ENCODE assay signal across 19 cellular contexts in genomic region chr14:53041067-53041466, GRCh38.
A peak's percentile ranks its signal among the peaks of the same experiment; 100 is the strongest.
DNase-seq lines count a peak whose midpoint lies in the region; ATAC-seq and TF ChIP-seq lines count a peak whose summit lies in the region.
"Had no signal": no experiment of that assay in that cellular context is flagged by ENCODE, and none has a peak within 500 bp of the region (broad histone marks: within the 10 kb centered on the region; RNA-seq: fewer than 3 reads in every experiment).

No MANE protein-coding gene starts in this region.

- TF ChIP-seq CTCF in cardiac muscle cell (IDR thresholded peaks at IDR 0.05; ENCODE audit: low read depth, low read length), result no peak
- TF ChIP-seq CTCF in nephron (IDR thresholded peaks at IDR 0.05; ENCODE audit: unreplicated experiment in 3 of 3), result no peak

- H3K27ac Mint-ChIP-seq in nephron (peak overlapping the region in 2 of 3 experiments; percentile 76 to 97), T-cell (no peak overlapping the region)
- H3K27ac Mint-ChIP-seq in activated naive CD4-positive, alpha-beta T cell treated with anti-CD3 and anti-CD28 coated beads, Interleukin-2, amount 10 ng/mL, durations not matched to agents 7 days and 5 days, result no peak overlapping the region
- H3K27ac Mint-ChIP-seq: CD14-positive monocyte had no signal

- 76% methylated on average over 2 of the region's 2 CpGs for WGBS in right cardiac atrium

- no peaks in the 10 kb centered on the region for H3K9me3 Mint-ChIP-seq in nephron
- H3K9me3 Mint-ChIP-seq in activated naive CD4-positive, alpha-beta T cell treated with anti-CD3 and anti-CD28 coated beads, Interleukin-2, amount 10 ng/mL, durations not matched to agents 7 days and 5 days, result peaks cover 2% of the 10 kb centered on the region
- no peaks in the 10 kb centered on the region for H3K9me3 Mint-ChIP-seq in T-cell
- H3K9me3 Mint-ChIP-seq: CD4-positive, alpha-beta memory T cell; HFFc6 had no signal

- POLR2A ChIA-PET in T-cell (lab: Charles Lee), result no interaction called here

- H3K36me3 Mint-ChIP-seq in nephron (ENCODE audit: low read depth) (peaks cover 49% of the 10 kb centered on the region), T-cell (peaks cover 75% of the 10 kb centered on the region)
- H3K36me3 Mint-ChIP-seq in activated naive CD4-positive, alpha-beta T cell treated with anti-CD3 and anti-CD28 coated beads, Interleukin-2, amount 10 ng/mL, durations not matched to agents 7 days and 5 days, result peaks cover 76% of the 10 kb centered on the region

- DNase-seq in cardiac muscle cell (ENCODE audit: low read depth in 1 of 2, low spot score in 1 of 2) (no peak), left cardiac atrium (no peak), left ventricle myocardium superior (no peak), right cardiac atrium (no peak), T-cell (no peak)
- no peak for DNase-seq in activated naive CD4-positive, alpha-beta T cell treated with anti-CD3 and anti-CD28 coated beads, Interleukin-2, amount 10 ng/mL, durations not matched to agents 7 days and 5 days
- DNase-seq: AML-193; CD4-positive, alpha-beta memory T cell; DMS79 treated with DMSO at 0.1 percent for 48 hours; GF-D8; GOT3; H7; HFFc6 had no signal

- peaks cover 7% of the 10 kb centered on the region for H3K36me3 ChIP-seq in cardiac muscle cell

- H3K4me3 ChIP-seq in cardiac muscle cell (no peak overlapping the region), right cardiac atrium (ENCODE audit: low read length) (no peak overlapping the region)
- H3K4me3 ChIP-seq: A549 had no signal

- H3K9me3 ChIP-seq in cardiac muscle cell (ENCODE audit: low read depth), result no peaks in the 10 kb centered on the region
- H3K9me3 ChIP-seq in right cardiac atrium (ENCODE audit: control insufficient read depth, low read length), result no peaks in the 10 kb centered on the region
- H3K9me3 ChIP-seq: A549 had no signal

- intact Hi-C loops in left cardiac atrium (cut with DNase I) (loop anchor here (5.0 to 10.0 kb wide), 2 partner anchors 89 to 216 kb away; partner anchors contain the start of gene FERMT2 (in 1 of the 2)), left ventricle myocardium superior (cut with micrococcal nuclease) (no loop called here), right cardiac atrium (cut with DNase I) (loop anchor here in 1 of 4 donors (10.0 kb wide), 1 partner anchor 76 kb away; no protein-coding TSS in a partner anchor)

- H3K4me1 Mint-ChIP-seq in nephron (peaks cover 34% of the 10 kb centered on the region), T-cell (no peaks in the 10 kb centered on the region)
- peaks cover 7% of the 10 kb centered on the region for H3K4me1 Mint-ChIP-seq in activated naive CD4-positive, alpha-beta T cell treated with anti-CD3 and anti-CD28 coated beads, Interleukin-2, amount 10 ng/mL, durations not matched to agents 7 days and 5 days
- H3K4me1 Mint-ChIP-seq: CD14-positive monocyte; CD4-positive, alpha-beta memory T cell had no signal

- CTCF ChIA-PET in activated naive CD4-positive, alpha-beta T cell treated with anti-CD3 and anti-CD28 coated beads, Interleukin-2, amount 10 ng/mL, durations not matched to agents 7 days and 5 days (lab: Charles Lee), result no interaction called here
- CTCF ChIA-PET in T-cell (lab: Charles Lee), result no interaction called here

- ATAC-seq in left cardiac atrium, result no peak
- ATAC-seq in left ventricle myocardium superior, result peak; percentile 48
- ATAC-seq in right cardiac atrium, result no peak
- ATAC-seq in T-cell (replicated peaks in 1 of 4), result no peak
- ATAC-seq: A549, HCT116, HepG2 had no signal

- H3K4me3 Mint-ChIP-seq in nephron (no peak overlapping the region), T-cell (no peak overlapping the region)
- no peak overlapping the region for H3K4me3 Mint-ChIP-seq in activated naive CD4-positive, alpha-beta T cell treated with anti-CD3 and anti-CD28 coated beads, Interleukin-2, amount 10 ng/mL, durations not matched to agents 7 days and 5 days
- H3K4me3 Mint-ChIP-seq: CD14-positive monocyte; CD4-positive, alpha-beta memory T cell; HFFc6 had no signal

- H3K27me3 ChIP-seq in cardiac muscle cell (no peaks in the 10 kb centered on the region), right cardiac atrium (ENCODE audit: control insufficient read depth, insufficient read depth) (no peaks in the 10 kb centered on the region)

- H3K4me1 ChIP-seq in cardiac muscle cell (ENCODE audit: low read depth) (peaks cover 31% of the 10 kb centered on the region), right cardiac atrium (ENCODE audit: control insufficient read depth, insufficient read depth, low read length) (no peaks in the 10 kb centered on the region)
- H3K4me1 ChIP-seq: A549 had no signal

- H3K27ac ChIP-seq in cardiac muscle cell (peak overlapping the region; percentile 30), right cardiac atrium (ENCODE audit: low read length) (no peak overlapping the region)
- H3K27ac ChIP-seq: 22Rv1, A549 had no signal

- H3K27me3 Mint-ChIP-seq in nephron (ENCODE audit: low read depth) (no peaks in the 10 kb centered on the region), T-cell (no peaks in the 10 kb centered on the region)
- H3K27me3 Mint-ChIP-seq in activated naive CD4-positive, alpha-beta T cell treated with anti-CD3 and anti-CD28 coated beads, Interleukin-2, amount 10 ng/mL, durations not matched to agents 7 days and 5 days, result no peaks in the 10 kb centered on the region
- H3K27me3 Mint-ChIP-seq: CD4-positive, alpha-beta memory T cell had no signal

Comparison
In these comparisons a context has a peak if more than half of its experiments do, and no peak if none do; other contexts are left out.
1. H3K27ac Mint-ChIP-seq: peak in nephron (2 of 3); none in activated naive CD4-positive, alpha-beta T cell treated with anti-CD3 and anti-CD28 coated beads, Interleukin-2, amount 10 ng/mL, durations not matched to agents 7 days and 5 days (single experiment) and T-cell (0 of 2).